In genomic region chr22:30036656-30037055, GRCh38 we compare ENCODE assay signal across 1 cellular context.
TF ChIP-seq lines count a peak whose summit lies in the region.

No MANE protein-coding gene starts in this region.

TF ChIP-seq in IMR-90, 13 proteins besides CTCF, POLR2A, EP300 and RAD21:
- TF ChIP-seq ELK1 (IDR thresholded peaks at IDR 0.05; ENCODE audit: borderline replicate concordance, low read depth, low read length) (no peak), CEBPB (IDR thresholded peaks at IDR 0.05; ENCODE audit: low read depth, low read length) (no peak), MXI1 (IDR thresholded peaks at IDR 0.05; ENCODE audit: borderline replicate concordance, low read depth, low read length) (no peak), SMC3 (IDR thresholded peaks at IDR 0.05; ENCODE audit: low read depth, low read length) (no peak), USF2 (IDR thresholded peaks at IDR 0.05; ENCODE audit: low read depth, low read length) (no peak), RFX5 (IDR thresholded peaks at IDR 0.05; ENCODE audit: low read depth, low read length) (no peak), MAZ (IDR thresholded peaks at IDR 0.05; ENCODE audit: borderline replicate concordance, low read depth, low read length) (no peak), FOS (IDR thresholded peaks at IDR 0.05; ENCODE audit: low read depth, low read length) (no peak), CHD1 (IDR thresholded peaks at IDR 0.05; ENCODE audit: low read depth, low read length) (no peak), RCOR1 (IDR thresholded peaks at IDR 0.05; ENCODE audit: insufficient replicate concordance, low read length) (no peak), MAFK (IDR thresholded peaks at IDR 0.05; ENCODE audit: low read depth, low read length) (no peak), BHLHE40 (IDR thresholded peaks at IDR 0.05; ENCODE audit: low read depth, low read length) (no peak)
